In the genomic region with DNA sequence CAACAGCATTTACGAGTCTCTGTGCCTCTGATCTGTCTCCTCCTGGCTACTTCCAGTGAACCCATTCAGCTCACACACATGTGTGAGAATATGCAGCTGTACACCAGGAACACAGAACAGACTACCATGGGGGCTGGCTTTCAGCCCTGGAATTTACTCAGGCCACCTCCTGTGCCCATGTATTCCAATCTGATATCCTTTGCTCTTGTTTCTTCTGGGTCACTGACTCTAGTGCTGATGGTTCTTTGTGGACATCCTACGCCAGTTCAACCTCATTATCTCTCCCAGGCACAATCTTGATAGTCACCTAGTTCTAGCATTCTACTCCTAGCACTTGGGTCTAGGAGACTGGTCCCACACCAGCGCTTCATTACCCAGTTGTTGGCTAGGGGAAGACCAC, we compare ENCODE assay signal across 1 cellular context.
TF ChIP-seq lines count a peak whose summit lies in the region.

No MANE protein-coding gene starts in this region.

TF ChIP-seq in K562, 482 proteins besides CTCF, POLR2A, EP300 and RAD21 (continues in another document):
- TF ChIP-seq ETV6 (IDR thresholded peaks at IDR 0.05; ENCODE audit: borderline replicate concordance in 1 of 2, low read depth in 2 of 2, low read length in 1 of 2) = peak in 1 of 2 experiments; percentile 84; a peak in 1 of 4 replicates
- no peak for TF ChIP-seq ETV6 (CRISPR knock-in tag; IDR thresholded peaks at IDR 0.05; ENCODE audit: borderline replicate concordance)
- TF ChIP-seq HSF4 (CRISPR knock-in tag; IDR thresholded peaks at IDR 0.05; ENCODE audit: borderline replicate concordance) = no peak
- TF ChIP-seq, protein P1, sequence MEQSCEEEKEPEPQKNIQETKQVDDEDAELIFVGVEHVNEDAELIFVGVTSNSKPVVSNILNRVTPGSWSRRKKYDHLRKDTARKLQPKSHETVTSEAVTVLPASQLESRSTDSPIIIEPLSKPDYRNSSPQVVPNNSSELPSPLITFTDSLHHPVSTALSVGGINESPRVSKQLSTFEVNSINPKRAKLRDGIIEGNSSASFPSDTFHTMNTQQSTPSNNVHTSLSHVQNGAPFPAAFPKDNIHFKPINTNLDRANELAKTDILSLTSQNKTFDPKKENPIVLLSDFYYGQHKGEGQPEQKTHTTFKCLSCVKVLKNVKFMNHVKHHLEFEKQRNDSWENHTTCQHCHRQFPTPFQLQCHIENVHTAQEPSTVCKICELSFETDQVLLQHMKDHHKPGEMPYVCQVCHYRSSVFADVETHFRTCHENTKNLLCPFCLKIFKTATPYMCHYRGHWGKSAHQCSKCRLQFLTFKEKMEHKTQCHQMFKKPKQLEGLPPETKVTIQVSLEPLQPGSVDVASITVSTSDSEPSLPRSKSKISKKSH (CRISPR knock-in tag; IDR thresholded peaks at IDR 0.05) = no peak
- TF ChIP-seq NFE2L1 (tag; IDR thresholded peaks at IDR 0.05; ENCODE audit: borderline replicate concordance, low read depth) = no peak
- peak in 1 of 2 experiments; percentile 53; a peak in 1 of 4 replicates for TF ChIP-seq RCOR1 (IDR thresholded peaks at IDR 0.05; ENCODE audit: borderline replicate concordance in 1 of 2, low read depth in 2 of 2, low read length in 2 of 2)
- peak; percentile 62 for TF ChIP-seq TEAD4 (IDR thresholded peaks at IDR 0.05; ENCODE audit: low read length)
- TF ChIP-seq TEAD4 (CRISPR knock-in tag; IDR thresholded peaks at IDR 0.05; ENCODE audit: borderline replicate concordance) = no peak
- TF ChIP-seq ZBTB1 (CRISPR knock-in tag; IDR thresholded peaks at IDR 0.05; ENCODE audit: borderline replicate concordance, low read depth) = no peak
- no peak for TF ChIP-seq CHD2 (IDR thresholded peaks at IDR 0.05; ENCODE audit: low read depth, low read length)
- TF ChIP-seq ZNF507 (tag; conservative IDR thresholded peaks at IDR 0.05) = no peak
- TF ChIP-seq ZNF140 (CRISPR knock-in tag; IDR thresholded peaks at IDR 0.05) = no peak
- TF ChIP-seq, protein P2, sequence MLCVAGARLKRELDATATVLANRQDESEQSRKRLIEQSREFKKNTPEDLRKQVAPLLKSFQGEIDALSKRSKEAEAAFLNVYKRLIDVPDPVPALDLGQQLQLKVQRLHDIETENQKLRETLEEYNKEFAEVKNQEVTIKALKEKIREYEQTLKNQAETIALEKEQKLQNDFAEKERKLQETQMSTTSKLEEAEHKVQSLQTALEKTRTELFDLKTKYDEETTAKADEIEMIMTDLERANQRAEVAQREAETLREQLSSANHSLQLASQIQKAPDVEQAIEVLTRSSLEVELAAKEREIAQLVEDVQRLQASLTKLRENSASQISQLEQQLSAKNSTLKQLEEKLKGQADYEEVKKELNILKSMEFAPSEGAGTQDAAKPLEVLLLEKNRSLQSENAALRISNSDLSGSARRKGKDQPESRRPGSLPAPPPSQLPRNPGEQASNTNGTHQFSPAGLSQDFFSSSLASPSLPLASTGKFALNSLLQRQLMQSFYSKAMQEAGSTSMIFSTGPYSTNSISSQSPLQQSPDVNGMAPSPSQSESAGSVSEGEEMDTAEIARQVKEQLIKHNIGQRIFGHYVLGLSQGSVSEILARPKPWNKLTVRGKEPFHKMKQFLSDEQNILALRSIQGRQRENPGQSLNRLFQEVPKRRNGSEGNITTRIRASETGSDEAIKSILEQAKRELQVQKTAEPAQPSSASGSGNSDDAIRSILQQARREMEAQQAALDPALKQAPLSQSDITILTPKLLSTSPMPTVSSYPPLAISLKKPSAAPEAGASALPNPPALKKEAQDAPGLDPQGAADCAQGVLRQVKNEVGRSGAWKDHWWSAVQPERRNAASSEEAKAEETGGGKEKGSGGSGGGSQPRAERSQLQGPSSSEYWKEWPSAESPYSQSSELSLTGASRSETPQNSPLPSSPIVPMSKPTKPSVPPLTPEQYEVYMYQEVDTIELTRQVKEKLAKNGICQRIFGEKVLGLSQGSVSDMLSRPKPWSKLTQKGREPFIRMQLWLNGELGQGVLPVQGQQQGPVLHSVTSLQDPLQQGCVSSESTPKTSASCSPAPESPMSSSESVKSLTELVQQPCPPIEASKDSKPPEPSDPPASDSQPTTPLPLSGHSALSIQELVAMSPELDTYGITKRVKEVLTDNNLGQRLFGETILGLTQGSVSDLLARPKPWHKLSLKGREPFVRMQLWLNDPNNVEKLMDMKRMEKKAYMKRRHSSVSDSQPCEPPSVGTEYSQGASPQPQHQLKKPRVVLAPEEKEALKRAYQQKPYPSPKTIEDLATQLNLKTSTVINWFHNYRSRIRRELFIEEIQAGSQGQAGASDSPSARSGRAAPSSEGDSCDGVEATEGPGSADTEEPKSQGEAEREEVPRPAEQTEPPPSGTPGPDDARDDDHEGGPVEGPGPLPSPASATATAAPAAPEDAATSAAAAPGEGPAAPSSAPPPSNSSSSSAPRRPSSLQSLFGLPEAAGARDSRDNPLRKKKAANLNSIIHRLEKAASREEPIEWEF (CRISPR knock-in tag; IDR thresholded peaks at IDR 0.05) = no peak
- TF ChIP-seq ZNF274 (IDR thresholded peaks at IDR 0.05; ENCODE audit: borderline replicate concordance, low read depth, low read length) = no peak
- TF ChIP-seq DPF2 (IDR thresholded peaks at IDR 0.05) = peak; percentile 45
- no peak for TF ChIP-seq TRIM28 (IDR thresholded peaks at IDR 0.05)
- TF ChIP-seq C11orf30 (IDR thresholded peaks at IDR 0.05; ENCODE audit: low read depth) = no peak
- TF ChIP-seq, protein P3, sequence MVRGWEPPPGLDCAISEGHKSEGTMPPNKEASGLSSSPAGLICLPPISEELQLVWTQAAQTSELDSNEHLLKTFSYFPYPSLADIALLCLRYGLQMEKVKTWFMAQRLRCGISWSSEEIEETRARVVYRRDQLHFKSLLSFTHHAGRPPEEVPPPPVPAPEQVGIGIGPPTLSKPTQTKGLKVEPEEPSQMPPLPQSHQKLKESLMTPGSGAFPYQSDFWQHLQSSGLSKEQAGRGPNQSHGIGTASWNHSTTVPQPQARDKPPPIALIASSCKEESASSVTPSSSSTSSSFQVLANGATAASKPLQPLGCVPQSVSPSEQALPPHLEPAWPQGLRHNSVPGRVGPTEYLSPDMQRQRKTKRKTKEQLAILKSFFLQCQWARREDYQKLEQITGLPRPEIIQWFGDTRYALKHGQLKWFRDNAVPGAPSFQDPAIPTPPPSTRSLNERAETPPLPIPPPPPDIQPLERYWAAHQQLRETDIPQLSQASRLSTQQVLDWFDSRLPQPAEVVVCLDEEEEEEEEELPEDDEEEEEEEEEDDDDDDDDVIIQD (CRISPR knock-in tag; IDR thresholded peaks at IDR 0.05) = no peak
- TF ChIP-seq ZNF133 (CRISPR knock-in tag; IDR thresholded peaks at IDR 0.05) = no peak
- no peak for TF ChIP-seq ZNF707 (CRISPR knock-in tag; conservative IDR thresholded peaks at IDR 0.05)
- no peak for TF ChIP-seq BMI1 (IDR thresholded peaks at IDR 0.05; ENCODE audit: low read length)
- no peak for TF ChIP-seq CHD4 (IDR thresholded peaks at IDR 0.05; ENCODE audit: insufficient read depth, insufficient replicate concordance, low read depth, low read length, poor library complexity, severe bottlenecking)
- TF ChIP-seq, protein P4, sequence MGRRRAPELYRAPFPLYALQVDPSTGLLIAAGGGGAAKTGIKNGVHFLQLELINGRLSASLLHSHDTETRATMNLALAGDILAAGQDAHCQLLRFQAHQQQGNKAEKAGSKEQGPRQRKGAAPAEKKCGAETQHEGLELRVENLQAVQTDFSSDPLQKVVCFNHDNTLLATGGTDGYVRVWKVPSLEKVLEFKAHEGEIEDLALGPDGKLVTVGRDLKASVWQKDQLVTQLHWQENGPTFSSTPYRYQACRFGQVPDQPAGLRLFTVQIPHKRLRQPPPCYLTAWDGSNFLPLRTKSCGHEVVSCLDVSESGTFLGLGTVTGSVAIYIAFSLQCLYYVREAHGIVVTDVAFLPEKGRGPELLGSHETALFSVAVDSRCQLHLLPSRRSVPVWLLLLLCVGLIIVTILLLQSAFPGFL (CRISPR knock-in tag; IDR thresholded peaks at IDR 0.05) = no peak
- no peak for TF ChIP-seq TBL1XR1 (IDR thresholded peaks at IDR 0.05; ENCODE audit: low read length in 2 of 2)
- no peak for TF ChIP-seq NR4A1 (CRISPR knock-in tag; IDR thresholded peaks at IDR 0.05)
- no peak for TF ChIP-seq NR4A1 (tag; IDR thresholded peaks at IDR 0.05)
- no peak for TF ChIP-seq CBFB (CRISPR knock-in tag; IDR thresholded peaks at IDR 0.05)
- TF ChIP-seq, protein P5, sequence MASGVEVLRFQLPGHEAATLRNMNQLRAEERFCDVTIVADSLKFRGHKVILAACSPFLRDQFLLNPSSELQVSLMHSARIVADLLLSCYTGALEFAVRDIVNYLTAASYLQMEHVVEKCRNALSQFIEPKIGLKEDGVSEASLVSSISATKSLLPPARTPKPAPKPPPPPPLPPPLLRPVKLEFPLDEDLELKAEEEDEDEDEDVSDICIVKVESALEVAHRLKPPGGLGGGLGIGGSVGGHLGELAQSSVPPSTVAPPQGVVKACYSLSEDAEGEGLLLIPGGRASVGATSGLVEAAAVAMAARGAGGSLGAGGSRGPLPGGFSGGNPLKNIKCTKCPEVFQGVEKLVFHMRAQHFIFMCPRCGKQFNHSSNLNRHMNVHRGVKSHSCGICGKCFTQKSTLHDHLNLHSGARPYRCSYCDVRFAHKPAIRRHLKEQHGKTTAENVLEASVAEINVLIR (CRISPR knock-in tag; IDR thresholded peaks at IDR 0.05) = no peak
- TF ChIP-seq SMAD3 (CRISPR knock-in tag; conservative IDR thresholded peaks at IDR 0.05) = 0 out of 2 replicates have a peak, but pooled peaks have one; percentile 24
- TF ChIP-seq, protein P6, sequence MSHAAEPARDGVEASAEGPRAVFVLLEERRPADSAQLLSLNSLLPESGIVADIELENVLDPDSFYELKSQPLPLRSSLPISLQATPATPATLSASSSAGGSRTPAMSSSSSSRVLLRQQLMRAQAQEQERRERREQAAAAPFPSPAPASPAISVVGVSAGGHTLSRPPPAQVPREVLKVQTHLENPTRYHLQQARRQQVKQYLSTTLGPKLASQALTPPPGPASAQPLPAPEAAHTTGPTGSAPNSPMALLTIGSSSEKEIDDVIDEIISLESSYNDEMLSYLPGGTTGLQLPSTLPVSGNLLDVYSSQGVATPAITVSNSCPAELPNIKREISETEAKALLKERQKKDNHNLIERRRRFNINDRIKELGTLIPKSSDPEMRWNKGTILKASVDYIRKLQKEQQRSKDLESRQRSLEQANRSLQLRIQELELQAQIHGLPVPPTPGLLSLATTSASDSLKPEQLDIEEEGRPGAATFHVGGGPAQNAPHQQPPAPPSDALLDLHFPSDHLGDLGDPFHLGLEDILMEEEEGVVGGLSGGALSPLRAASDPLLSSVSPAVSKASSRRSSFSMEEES (CRISPR knock-in tag; IDR thresholded peaks at IDR 0.05) = no peak
- TF ChIP-seq, protein P7, sequence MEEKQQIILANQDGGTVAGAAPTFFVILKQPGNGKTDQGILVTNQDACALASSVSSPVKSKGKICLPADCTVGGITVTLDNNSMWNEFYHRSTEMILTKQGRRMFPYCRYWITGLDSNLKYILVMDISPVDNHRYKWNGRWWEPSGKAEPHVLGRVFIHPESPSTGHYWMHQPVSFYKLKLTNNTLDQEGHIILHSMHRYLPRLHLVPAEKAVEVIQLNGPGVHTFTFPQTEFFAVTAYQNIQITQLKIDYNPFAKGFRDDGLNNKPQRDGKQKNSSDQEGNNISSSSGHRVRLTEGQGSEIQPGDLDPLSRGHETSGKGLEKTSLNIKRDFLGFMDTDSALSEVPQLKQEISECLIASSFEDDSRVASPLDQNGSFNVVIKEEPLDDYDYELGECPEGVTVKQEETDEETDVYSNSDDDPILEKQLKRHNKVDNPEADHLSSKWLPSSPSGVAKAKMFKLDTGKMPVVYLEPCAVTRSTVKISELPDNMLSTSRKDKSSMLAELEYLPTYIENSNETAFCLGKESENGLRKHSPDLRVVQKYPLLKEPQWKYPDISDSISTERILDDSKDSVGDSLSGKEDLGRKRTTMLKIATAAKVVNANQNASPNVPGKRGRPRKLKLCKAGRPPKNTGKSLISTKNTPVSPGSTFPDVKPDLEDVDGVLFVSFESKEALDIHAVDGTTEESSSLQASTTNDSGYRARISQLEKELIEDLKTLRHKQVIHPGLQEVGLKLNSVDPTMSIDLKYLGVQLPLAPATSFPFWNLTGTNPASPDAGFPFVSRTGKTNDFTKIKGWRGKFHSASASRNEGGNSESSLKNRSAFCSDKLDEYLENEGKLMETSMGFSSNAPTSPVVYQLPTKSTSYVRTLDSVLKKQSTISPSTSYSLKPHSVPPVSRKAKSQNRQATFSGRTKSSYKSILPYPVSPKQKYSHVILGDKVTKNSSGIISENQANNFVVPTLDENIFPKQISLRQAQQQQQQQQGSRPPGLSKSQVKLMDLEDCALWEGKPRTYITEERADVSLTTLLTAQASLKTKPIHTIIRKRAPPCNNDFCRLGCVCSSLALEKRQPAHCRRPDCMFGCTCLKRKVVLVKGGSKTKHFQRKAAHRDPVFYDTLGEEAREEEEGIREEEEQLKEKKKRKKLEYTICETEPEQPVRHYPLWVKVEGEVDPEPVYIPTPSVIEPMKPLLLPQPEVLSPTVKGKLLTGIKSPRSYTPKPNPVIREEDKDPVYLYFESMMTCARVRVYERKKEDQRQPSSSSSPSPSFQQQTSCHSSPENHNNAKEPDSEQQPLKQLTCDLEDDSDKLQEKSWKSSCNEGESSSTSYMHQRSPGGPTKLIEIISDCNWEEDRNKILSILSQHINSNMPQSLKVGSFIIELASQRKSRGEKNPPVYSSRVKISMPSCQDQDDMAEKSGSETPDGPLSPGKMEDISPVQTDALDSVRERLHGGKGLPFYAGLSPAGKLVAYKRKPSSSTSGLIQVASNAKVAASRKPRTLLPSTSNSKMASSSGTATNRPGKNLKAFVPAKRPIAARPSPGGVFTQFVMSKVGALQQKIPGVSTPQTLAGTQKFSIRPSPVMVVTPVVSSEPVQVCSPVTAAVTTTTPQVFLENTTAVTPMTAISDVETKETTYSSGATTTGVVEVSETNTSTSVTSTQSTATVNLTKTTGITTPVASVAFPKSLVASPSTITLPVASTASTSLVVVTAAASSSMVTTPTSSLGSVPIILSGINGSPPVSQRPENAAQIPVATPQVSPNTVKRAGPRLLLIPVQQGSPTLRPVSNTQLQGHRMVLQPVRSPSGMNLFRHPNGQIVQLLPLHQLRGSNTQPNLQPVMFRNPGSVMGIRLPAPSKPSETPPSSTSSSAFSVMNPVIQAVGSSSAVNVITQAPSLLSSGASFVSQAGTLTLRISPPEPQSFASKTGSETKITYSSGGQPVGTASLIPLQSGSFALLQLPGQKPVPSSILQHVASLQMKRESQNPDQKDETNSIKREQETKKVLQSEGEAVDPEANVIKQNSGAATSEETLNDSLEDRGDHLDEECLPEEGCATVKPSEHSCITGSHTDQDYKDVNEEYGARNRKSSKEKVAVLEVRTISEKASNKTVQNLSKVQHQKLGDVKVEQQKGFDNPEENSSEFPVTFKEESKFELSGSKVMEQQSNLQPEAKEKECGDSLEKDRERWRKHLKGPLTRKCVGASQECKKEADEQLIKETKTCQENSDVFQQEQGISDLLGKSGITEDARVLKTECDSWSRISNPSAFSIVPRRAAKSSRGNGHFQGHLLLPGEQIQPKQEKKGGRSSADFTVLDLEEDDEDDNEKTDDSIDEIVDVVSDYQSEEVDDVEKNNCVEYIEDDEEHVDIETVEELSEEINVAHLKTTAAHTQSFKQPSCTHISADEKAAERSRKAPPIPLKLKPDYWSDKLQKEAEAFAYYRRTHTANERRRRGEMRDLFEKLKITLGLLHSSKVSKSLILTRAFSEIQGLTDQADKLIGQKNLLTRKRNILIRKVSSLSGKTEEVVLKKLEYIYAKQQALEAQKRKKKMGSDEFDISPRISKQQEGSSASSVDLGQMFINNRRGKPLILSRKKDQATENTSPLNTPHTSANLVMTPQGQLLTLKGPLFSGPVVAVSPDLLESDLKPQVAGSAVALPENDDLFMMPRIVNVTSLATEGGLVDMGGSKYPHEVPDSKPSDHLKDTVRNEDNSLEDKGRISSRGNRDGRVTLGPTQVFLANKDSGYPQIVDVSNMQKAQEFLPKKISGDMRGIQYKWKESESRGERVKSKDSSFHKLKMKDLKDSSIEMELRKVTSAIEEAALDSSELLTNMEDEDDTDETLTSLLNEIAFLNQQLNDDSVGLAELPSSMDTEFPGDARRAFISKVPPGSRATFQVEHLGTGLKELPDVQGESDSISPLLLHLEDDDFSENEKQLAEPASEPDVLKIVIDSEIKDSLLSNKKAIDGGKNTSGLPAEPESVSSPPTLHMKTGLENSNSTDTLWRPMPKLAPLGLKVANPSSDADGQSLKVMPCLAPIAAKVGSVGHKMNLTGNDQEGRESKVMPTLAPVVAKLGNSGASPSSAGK (IDR thresholded peaks at IDR 0.05) = no peak
- TF ChIP-seq CHD1 (IDR thresholded peaks at IDR 0.05; ENCODE audit: low read length) = no peak
- no peak for TF ChIP-seq SMAD4 (CRISPR knock-in tag; conservative IDR thresholded peaks at IDR 0.05)
